12 cellular contexts compared by ENCODE assay signal in the genomic region with DNA sequence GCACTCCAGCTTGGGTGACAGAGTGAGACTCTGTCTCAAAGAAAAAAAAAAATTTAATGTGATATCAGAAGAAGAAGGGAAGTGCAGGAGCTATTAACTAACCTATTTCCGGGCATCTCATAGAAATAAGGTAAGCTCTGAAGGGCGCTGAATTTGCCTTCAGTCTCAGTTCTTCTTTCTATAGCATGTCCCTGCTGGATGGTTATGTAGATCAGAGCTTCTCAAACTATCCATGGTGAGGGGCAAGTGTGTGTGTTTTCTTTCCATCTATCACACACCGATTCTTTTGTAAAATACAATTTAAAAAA.
DNase-seq lines count a peak whose midpoint lies in the region; ATAC-seq, FAIRE-seq and TF ChIP-seq lines count a peak whose summit lies in the region.
"Had no signal": no experiment of that assay in that cellular context is flagged by ENCODE, and none has a peak within 500 bp of the region (broad histone marks: within the 10 kb centered on the region; RNA-seq: fewer than 3 reads in every experiment).

No MANE protein-coding gene starts in this region.

- DNase-seq in GM12891 (ENCODE audit: insufficient read length, low spot score) (no peak), NAMALWA (ENCODE audit: low spot score) (peak; percentile 72), NCI-H2081 (lab: John Stamatoyannopoulos, UW) (no peak), Ammon's horn (ENCODE audit: low spot score) (no peak), frontal cortex (ENCODE audit: low spot score in 2 of 2) (no peak), NCI-H345 (lab: John Stamatoyannopoulos, UW) (no peak)
- DNase-seq: activated CD4-positive, alpha-beta T cell treated with anti-CD3 and anti-CD28 coated beads for 1 hour; activated naive CD4-positive, alpha-beta T cell treated with anti-CD3 and anti-CD28 coated beads for 36 hours; NCI-H1694 treated with DMSO at 0.1 percent for 48 hours; stimulated activated naive CD4-positive, alpha-beta T cell treated with Interleukin-2 at 50 U/mL for 16 hours had no signal

- TF ChIP-seq POLR2A in GM12891 (IDR thresholded peaks at IDR 0.05; ENCODE audit: low read depth, low read length): no peak

- ATAC-seq in GM19463 (IDR thresholded peaks at IDR 0.05; ENCODE audit: unreplicated experiment) (peak; percentile 78), HG02938 (IDR thresholded peaks at IDR 0.05; ENCODE audit: unreplicated experiment) (peak; percentile 86)

- peak; percentile 23 for FAIRE-seq in GM12891 (lab: Jason Lieb, UNC)
- no peak for FAIRE-seq in frontal cortex (lab: Jason Lieb, UNC)

TF ChIP-seq in GM12891, 5 proteins besides CTCF, POLR2A, EP300 and RAD21:
- no peak for TF ChIP-seq PAX5 (IDR thresholded peaks at IDR 0.05; ENCODE audit: insufficient read depth, low read length, severe bottlenecking)
- peak; percentile 88 for TF ChIP-seq SPI1 (IDR thresholded peaks at IDR 0.05; ENCODE audit: low read depth, low read length)
